8 cellular contexts compared by ENCODE assay signal in genomic region chrX:48697182-48697727, GRCh38. TPM values are rescaled to one million over a fixed set of nuclear protein-coding genes. Genes with fewer than 3 reads are reported as not detected.
DNase-seq lines count a peak whose midpoint lies in the region; ATAC-seq and TF ChIP-seq lines count a peak whose summit lies in the region.

No MANE protein-coding gene starts in this region.

- ATAC-seq in GM18505 (IDR thresholded peaks at IDR 0.05; ENCODE audit: unreplicated experiment) = no peak

- DNase-seq in breast epithelium (ENCODE audit: low spot score in 2 of 2) (no peak), amygdala (lab: John Stamatoyannopoulos, UW) (no peak), NCI-H2081 (lab: John Stamatoyannopoulos, UW) (no peak), iPS-NIHi11 (ENCODE audit: low spot score) (no peak)

- H3K27me3 ChIP-seq in HUES6 (ENCODE audit: control insufficient read depth, insufficient read depth, low read length) (peaks cover 8% of the 10 kb centered on the region; the same call in 1 of the 2 replicates), breast epithelium (peaks cover 0 to 31% of the 10 kb centered on the region in 2 donors), muscle layer of duodenum (ENCODE audit: low read depth, low read length) (no peaks in the 10 kb centered on the region)

- H3K4me1 ChIP-seq in HUES6 (ENCODE audit: control insufficient read depth, insufficient read depth, low read length) (peaks cover 29% of the 10 kb centered on the region), breast epithelium (no peaks in the 10 kb centered on the region), muscle layer of duodenum (ENCODE audit: control insufficient read depth in 1 of 2, insufficient read depth in 2 of 2, low read length in 2 of 2) (peaks cover 0 to 6% of the 10 kb centered on the region in 2 donors)

- peak overlapping the region; percentile 71 for H3K9ac ChIP-seq in HUES6 (ENCODE audit: low read length)

- H3K4me3 ChIP-seq in GM08714 (ENCODE audit: low read length) = peak overlapping the region; percentile 81
- H3K4me3 ChIP-seq in HUES6 (ENCODE audit: low read depth, low read length) = peak overlapping the region; percentile 73
- H3K4me3 ChIP-seq in breast epithelium = peak overlapping the region; percentile 58 to 74 (median 70)
- H3K4me3 ChIP-seq in muscle layer of duodenum (ENCODE audit: low read depth in 1 of 2, low read length in 2 of 2) = peak overlapping the region; percentile 33 to 66

- TF ChIP-seq CTCF in breast epithelium (IDR thresholded peaks at IDR 0.05) = no peak

- peaks cover 24% of the 10 kb centered on the region; the same call in 1 of the 2 replicates for H3K9me3 ChIP-seq in HUES6 (ENCODE audit: control insufficient read depth, insufficient read depth, low read depth, low read length)
- no peaks in the 10 kb centered on the region for H3K9me3 ChIP-seq in breast epithelium
- H3K9me3 ChIP-seq in muscle layer of duodenum (ENCODE audit: control insufficient read depth in 1 of 2, low read length in 2 of 2) = no peaks in the 10 kb centered on the region

- TF ChIP-seq POLR2A in breast epithelium (IDR thresholded peaks at IDR 0.05) (no peak), GM18505 (IDR thresholded peaks at IDR 0.05; ENCODE audit: borderline replicate concordance, extremely low read depth, insufficient read depth, insufficient read length) (no peak)

- intact Hi-C loops in breast epithelium (cut with DNase I; ENCODE audit: low total_unique reads) = no loop called here

- H3K27ac ChIP-seq in HUES6 (ENCODE audit: low read depth, low read length) (peak overlapping the region; percentile 59; the same call in 1 of the 2 replicates), breast epithelium (peak overlapping the region; percentile 71 to 88), muscle layer of duodenum (ENCODE audit: low read length) (no peak overlapping the region)

- H3K36me3 ChIP-seq in HUES6 (ENCODE audit: control insufficient read depth, insufficient read depth, low read length) (peaks cover 29% of the 10 kb centered on the region), breast epithelium (no peaks in the 10 kb centered on the region), muscle layer of duodenum (ENCODE audit: control insufficient read depth in 1 of 2, insufficient read depth in 2 of 2, low read length in 2 of 2) (peaks cover 14 to 15% of the 10 kb centered on the region in 2 donors)

RNA-seq across cellular contexts. Expression of gene SUV39H1, which starts 0.7 kb away (rescaled TPM):
- total RNA-seq in breast epithelium = 1 to 10 TPM; 3.6 to 7.0 (median 5.3) TPM

RNA-seq across cellular contexts. Expression of gene WAS, which starts 13.7 kb away (rescaled TPM):
- 10 to 100 TPM in 1 of 3 donors, 1 to 10 TPM in 2; 2.3 to 12.5 (median 6.0) TPM for total RNA-seq in breast epithelium
